ENCODE assay signal across 29 cellular contexts in genomic region chr7:46109447-46109846, GRCh38.
A peak's percentile ranks its signal among the peaks of the same experiment; 100 is the strongest.
DNase-seq lines count a peak whose midpoint lies in the region; ATAC-seq, FAIRE-seq and TF ChIP-seq lines count a peak whose summit lies in the region.
"Had no signal": no experiment of that assay in that cellular context is flagged by ENCODE, and none has a peak within 500 bp of the region (broad histone marks: within the 10 kb centered on the region; RNA-seq: fewer than 3 reads in every experiment).

No MANE protein-coding gene starts in this region.

- no peaks in the 10 kb centered on the region for H3K4me1 ChIP-seq in HepG2 (ENCODE audit: insufficient read depth, low read length)
- no peaks in the 10 kb centered on the region for H3K4me1 ChIP-seq in right lobe of liver
- H3K4me1 ChIP-seq in PC-9 (replicated peaks; ENCODE audit: insufficient read depth): no peaks in the 10 kb centered on the region
- no peaks in the 10 kb centered on the region for H3K4me1 ChIP-seq in spleen
- H3K4me1 ChIP-seq: BLaER1, HAP-1, SJCRH30 had no signal

- H3K27ac ChIP-seq in HepG2 (ENCODE audit: extremely low read length, insufficient read depth, low read length): no peak overlapping the region
- no peak overlapping the region for H3K27ac ChIP-seq in right lobe of liver
- no peak overlapping the region for H3K27ac ChIP-seq in PC-9
- H3K27ac ChIP-seq in spleen: no peak overlapping the region
- H3K27ac ChIP-seq: BLaER1, KMS-11, SJCRH30 had no signal

- no peak for TF ChIP-seq RAD21 in HepG2 (CRISPR knock-in tag; IDR thresholded peaks at IDR 0.05)

- ATAC-seq in HepG2: no peak
- no peak for ATAC-seq in right lobe of liver
- ATAC-seq: GM23338, PC-3, Right ventricle myocardium inferior, SK-N-SH treated with all-trans-retinoic acid at 6 μM for 48 hours had no signal

- FAIRE-seq in HepG2 (lab: Jason Lieb, UNC): no peak
- FAIRE-seq: GM18507 had no signal

- CTCF ChIA-PET in HepG2 (lab: Yijun Ruan, JAX; ENCODE audit: low intra/inter-chr PET ratio, low total read pairs) (no interaction called here), PC-9 (lab: Charles Lee) (no interaction called here)

- DNase-seq in HepG2 (ENCODE audit: low spot score) (no peak), right lobe of liver (no peak), PC-9 (no peak), fibroblast of villous mesenchyme (ENCODE audit: low read depth) (peak; percentile 48), superior temporal gyrus (ENCODE audit: extremely low spot score) (peak; percentile 52), spleen (no peak), NCI-H69 (lab: John Stamatoyannopoulos, UW) (no peak), activated gamma-delta T cell treated with Interleukin-2 at 50 U/mL for 16 hours (no peak)
- DNase-seq: CD4-positive, CD25-positive, alpha-beta regulatory T cell; DMS53; HFFc6; IMR-90; MM.1S; NCI-H1092 treated with DMSO at 0.1 percent for 48 hours; NCI-H1436; NCI-H187; NCI-H2081 treated with DMSO at 0.1 percent for 48 hours; NCI-H2171; NCI-H345; NCI-H524; PC-3; SJCRH30 had no signal

- H3K4me2 ChIP-seq in HepG2 (ENCODE audit: low read depth, low read length): no peak overlapping the region
- no peak overlapping the region for H3K4me2 ChIP-seq in PC-9
- H3K4me2 ChIP-seq: BLaER1, GM23338, KMS-11 had no signal

- TF ChIP-seq EP300 in HepG2 (IDR thresholded peaks at IDR 0.05; ENCODE audit: low read depth in 2 of 2, low read length in 2 of 2) (no peak), HepG2 (CRISPR knock-in tag; IDR thresholded peaks at IDR 0.05; ENCODE audit: borderline replicate concordance) (no peak)

- H3F3A ChIP-seq in PC-9 (ENCODE audit: insufficient read depth, low read depth): no peaks in the 10 kb centered on the region

- H3K79me2 ChIP-seq in HepG2 (ENCODE audit: insufficient read depth, low read length) (no peaks in the 10 kb centered on the region), PC-9 (ENCODE audit: low read depth) (no peaks in the 10 kb centered on the region)

- 13% methylated on average over 4 of the region's 4 CpGs for WGBS in HepG2 (ENCODE audit: low lambda C conversion rate)
- 79% methylated on average over 4 of the region's 4 CpGs for WGBS in right lobe of liver (ENCODE audit: insufficient coverage, low coverage, low lambda C conversion rate, missing lambda C conversion rate)
- WGBS in spleen, 5 donors: 76 to 89% (median 86%) methylated on average over 4 of the region's 4 CpGs

- no peak for TF ChIP-seq POLR2A in HepG2 (IDR thresholded peaks at IDR 0.05; ENCODE audit: insufficient read depth in 1 of 2, low read depth in 2 of 2, low read length in 2 of 2)
- TF ChIP-seq POLR2A in right lobe of liver (IDR thresholded peaks at IDR 0.05): no peak
- no peak for TF ChIP-seq POLR2A in spleen (IDR thresholded peaks at IDR 0.05)

- H3K36me3 ChIP-seq in HepG2 (replicated peaks in 1 of 2; ENCODE audit: control insufficient read depth in 1 of 2, insufficient read depth in 2 of 2, low read length in 2 of 2): no peaks in the 10 kb centered on the region
- no peaks in the 10 kb centered on the region for H3K36me3 ChIP-seq in right lobe of liver
- H3K36me3 ChIP-seq in PC-9 (ENCODE audit: low read depth): no peaks in the 10 kb centered on the region
- H3K36me3 ChIP-seq in spleen: no peaks in the 10 kb centered on the region
- H3K36me3 ChIP-seq: BLaER1, HAP-1, SJCRH30 had no signal

- H4K20me1 ChIP-seq in HepG2 (ENCODE audit: insufficient read depth, low read length) (no peaks in the 10 kb centered on the region), PC-9 (ENCODE audit: insufficient read depth) (no peaks in the 10 kb centered on the region)
- H4K20me1 ChIP-seq: BLaER1 had no signal

- H3K9me2 ChIP-seq in PC-9 (ENCODE audit: insufficient read depth): no peaks in the 10 kb centered on the region

- H3K9me3 ChIP-seq in HepG2 (ENCODE audit: low read length) (no peaks in the 10 kb centered on the region), right lobe of liver (no peaks in the 10 kb centered on the region), PC-9 (ENCODE audit: insufficient read depth, low read depth) (no peaks in the 10 kb centered on the region), spleen (no peaks in the 10 kb centered on the region)
- H3K9me3 ChIP-seq: BLaER1, HAP-1, SJCRH30 had no signal

- intact Hi-C loops in HepG2 (cut with micrococcal nuclease; ENCODE audit: unreplicated experiment) (no loop called here), right lobe of liver (cut with DNase I) (no loop called here), PC-9 (cut with micrococcal nuclease; ENCODE audit: unreplicated experiment) (no loop called here), spleen (cut with DNase I; ENCODE audit: low total_unique reads) (no loop called here)

- H3K27me3 ChIP-seq in HepG2 (ENCODE audit: control insufficient read depth in 1 of 2, insufficient read depth in 2 of 2, low read length in 2 of 2) (peaks cover 0 to 8% of the 10 kb centered on the region in 2 experiments; a peak in 3 of 5 replicates), right lobe of liver (no peaks in the 10 kb centered on the region), PC-9 (ENCODE audit: insufficient read depth, low read depth) (no peaks in the 10 kb centered on the region), spleen (replicated peaks in 1 of 7) (no peaks in the 10 kb centered on the region)
- H3K27me3 ChIP-seq: BLaER1, SJCRH30 had no signal

- no peak overlapping the region for H3K4me3 ChIP-seq in HepG2 (replicated peaks in 1 of 3; ENCODE audit: insufficient read depth in 1 of 3, low read depth in 2 of 3, low read length in 3 of 3)
- H3K4me3 ChIP-seq in right lobe of liver: no peak overlapping the region
- no peak overlapping the region for H3K4me3 ChIP-seq in PC-9
- no peak overlapping the region for H3K4me3 ChIP-seq in fibroblast of villous mesenchyme (ENCODE audit: low read depth, low read length)
- H3K4me3 ChIP-seq in spleen: no peak overlapping the region
- H3K4me3 ChIP-seq: BLaER1, GM23338, HAP-1, SJCRH30 had no signal

- in situ Hi-C loops in HepG2 (cut with HindIII; ENCODE audit: extremely low pct_ligation_motif_present, low pct_unique_long_range_greater_than_20kb): loop anchor here (25.0 kb wide), 1 partner anchor 172 kb away; no protein-coding TSS in a partner anchor

- H2AFZ ChIP-seq in HepG2 (ENCODE audit: low read length): no peak overlapping the region
- H2AFZ ChIP-seq in PC-9: 0 out of 2 replicates have a peak overlapping the region, but pooled peaks have one; percentile 3

- POLR2A ChIA-PET in HepG2 (lab: Yijun Ruan, JAX) (no interaction called here), PC-9 (lab: Charles Lee; ENCODE audit: unreplicated experiment) (no interaction called here)

- no peak for TF ChIP-seq CTCF in HepG2 (CRISPR knock-in tag; IDR thresholded peaks at IDR 0.05)
- TF ChIP-seq CTCF in right lobe of liver (IDR thresholded peaks at IDR 0.05): no peak
- TF ChIP-seq CTCF in PC-9 (conservative IDR thresholded peaks at IDR 0.05): no peak
- TF ChIP-seq CTCF in fibroblast of villous mesenchyme (IDR thresholded peaks at IDR 0.05; ENCODE audit: insufficient read depth, low read depth, low read length): no peak
- no peak for TF ChIP-seq CTCF in spleen (IDR thresholded peaks at IDR 0.05 in 8 of 11, conservative IDR thresholded peaks at IDR 0.05 in 3 of 11)

- BruUV-seq in HepG2 (replicated peaks; lab: Mats Ljungman, UMichigan) (no TSS peak), PC-9 (replicated peaks; lab: Mats Ljungman, UMichigan) (no TSS peak)

- no peak overlapping the region for H3K9ac ChIP-seq in HepG2 (ENCODE audit: insufficient read depth, low read depth, low read length)
- H3K9ac ChIP-seq: BLaER1, KMS-11 had no signal

TF ChIP-seq in HepG2, 621 proteins besides CTCF, POLR2A, EP300 and RAD21 (continues in another document):
- TF ChIP-seq ARNTL (CRISPR knock-in tag; IDR thresholded peaks at IDR 0.05): no peak
- no peak for TF ChIP-seq ZNF281 (CRISPR knock-in tag; IDR thresholded peaks at IDR 0.05; ENCODE audit: borderline replicate concordance)
- no peak for TF ChIP-seq U2AF1 (optimal IDR thresholded peaks at IDR 0.05; ENCODE audit: low read depth, low read length)
- TF ChIP-seq CREB1 (IDR thresholded peaks at IDR 0.05): peak; percentile 85
- no peak for TF ChIP-seq CREB1 (CRISPR knock-in tag; IDR thresholded peaks at IDR 0.05)
- no peak for TF ChIP-seq MZF1 (CRISPR knock-in tag; IDR thresholded peaks at IDR 0.05; ENCODE audit: borderline replicate concordance)
- TF ChIP-seq ZSCAN12 (CRISPR knock-in tag; IDR thresholded peaks at IDR 0.05): no peak
- no peak for TF ChIP-seq FUBP1 (CRISPR knock-in tag; IDR thresholded peaks at IDR 0.05; ENCODE audit: borderline replicate concordance)
- no peak for TF ChIP-seq ZNF350 (CRISPR knock-in tag; IDR thresholded peaks at IDR 0.05; ENCODE audit: borderline replicate concordance, low read depth)

Comparison
In these comparisons a context has a peak if more than half of its experiments do, and no peak if none do; other contexts are left out.
1. DNase-seq: peak in fibroblast of villous mesenchyme (single experiment) and superior temporal gyrus (single experiment); none in HepG2 (single experiment), right lobe of liver (0 of 3), PC-9 (0 of 2), spleen (single experiment), NCI-H69 (single experiment) and activated gamma-delta T cell treated with Interleukin-2 at 50 U/mL for 16 hours (single experiment).